In the genomic region with DNA sequence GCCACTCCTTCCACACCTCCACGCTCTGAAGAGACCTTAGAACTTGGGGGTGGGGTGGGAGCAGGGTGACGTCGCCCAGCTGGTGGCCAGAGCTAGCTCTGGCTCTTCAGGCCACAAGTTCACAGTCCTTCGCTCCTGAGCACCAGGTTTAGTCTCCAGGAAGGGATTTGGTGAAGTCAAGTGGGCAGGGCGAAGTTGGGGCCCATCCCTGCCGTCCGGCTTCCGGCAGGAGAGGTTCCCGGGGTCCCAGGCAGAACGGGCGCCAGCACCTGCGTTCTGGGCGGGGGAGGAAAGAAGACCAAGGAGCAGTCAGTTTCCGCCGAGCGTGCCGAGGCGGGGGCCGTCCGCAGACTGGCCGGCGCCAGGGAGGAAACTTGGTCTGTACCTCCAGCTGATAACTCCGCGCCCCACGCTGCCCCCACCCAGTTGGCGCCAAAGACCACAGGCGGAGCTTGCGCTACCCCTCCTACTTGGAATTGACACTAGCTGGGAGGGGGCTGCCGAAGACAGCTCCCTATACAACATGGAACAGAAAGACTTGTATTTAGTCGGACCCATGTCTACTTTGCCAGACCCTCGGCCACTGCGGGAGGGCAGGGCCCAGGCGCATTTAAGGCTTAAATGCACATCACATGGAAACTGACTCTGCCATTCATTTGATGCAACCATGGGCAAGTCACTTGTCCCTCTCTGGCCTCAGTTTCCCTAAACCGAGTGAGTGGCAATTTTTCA, we compare ENCODE assay signal across 1 cellular context.
TF ChIP-seq lines count a peak whose summit lies in the region.

No MANE protein-coding gene starts in this region.

TF ChIP-seq in K562, 482 proteins besides CTCF, POLR2A, EP300 and RAD21 (continued from another document and continues in another):
- TF ChIP-seq, protein P1, sequence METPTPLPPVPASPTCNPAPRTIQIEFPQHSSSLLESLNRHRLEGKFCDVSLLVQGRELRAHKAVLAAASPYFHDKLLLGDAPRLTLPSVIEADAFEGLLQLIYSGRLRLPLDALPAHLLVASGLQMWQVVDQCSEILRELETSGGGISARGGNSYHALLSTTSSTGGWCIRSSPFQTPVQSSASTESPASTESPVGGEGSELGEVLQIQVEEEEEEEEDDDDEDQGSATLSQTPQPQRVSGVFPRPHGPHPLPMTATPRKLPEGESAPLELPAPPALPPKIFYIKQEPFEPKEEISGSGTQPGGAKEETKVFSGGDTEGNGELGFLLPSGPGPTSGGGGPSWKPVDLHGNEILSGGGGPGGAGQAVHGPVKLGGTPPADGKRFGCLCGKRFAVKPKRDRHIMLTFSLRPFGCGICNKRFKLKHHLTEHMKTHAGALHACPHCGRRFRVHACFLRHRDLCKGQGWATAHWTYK (CRISPR knock-in tag; IDR thresholded peaks at IDR 0.05), result no peak; the same call in 1 of the 2 replicates
- TF ChIP-seq, protein P2, sequence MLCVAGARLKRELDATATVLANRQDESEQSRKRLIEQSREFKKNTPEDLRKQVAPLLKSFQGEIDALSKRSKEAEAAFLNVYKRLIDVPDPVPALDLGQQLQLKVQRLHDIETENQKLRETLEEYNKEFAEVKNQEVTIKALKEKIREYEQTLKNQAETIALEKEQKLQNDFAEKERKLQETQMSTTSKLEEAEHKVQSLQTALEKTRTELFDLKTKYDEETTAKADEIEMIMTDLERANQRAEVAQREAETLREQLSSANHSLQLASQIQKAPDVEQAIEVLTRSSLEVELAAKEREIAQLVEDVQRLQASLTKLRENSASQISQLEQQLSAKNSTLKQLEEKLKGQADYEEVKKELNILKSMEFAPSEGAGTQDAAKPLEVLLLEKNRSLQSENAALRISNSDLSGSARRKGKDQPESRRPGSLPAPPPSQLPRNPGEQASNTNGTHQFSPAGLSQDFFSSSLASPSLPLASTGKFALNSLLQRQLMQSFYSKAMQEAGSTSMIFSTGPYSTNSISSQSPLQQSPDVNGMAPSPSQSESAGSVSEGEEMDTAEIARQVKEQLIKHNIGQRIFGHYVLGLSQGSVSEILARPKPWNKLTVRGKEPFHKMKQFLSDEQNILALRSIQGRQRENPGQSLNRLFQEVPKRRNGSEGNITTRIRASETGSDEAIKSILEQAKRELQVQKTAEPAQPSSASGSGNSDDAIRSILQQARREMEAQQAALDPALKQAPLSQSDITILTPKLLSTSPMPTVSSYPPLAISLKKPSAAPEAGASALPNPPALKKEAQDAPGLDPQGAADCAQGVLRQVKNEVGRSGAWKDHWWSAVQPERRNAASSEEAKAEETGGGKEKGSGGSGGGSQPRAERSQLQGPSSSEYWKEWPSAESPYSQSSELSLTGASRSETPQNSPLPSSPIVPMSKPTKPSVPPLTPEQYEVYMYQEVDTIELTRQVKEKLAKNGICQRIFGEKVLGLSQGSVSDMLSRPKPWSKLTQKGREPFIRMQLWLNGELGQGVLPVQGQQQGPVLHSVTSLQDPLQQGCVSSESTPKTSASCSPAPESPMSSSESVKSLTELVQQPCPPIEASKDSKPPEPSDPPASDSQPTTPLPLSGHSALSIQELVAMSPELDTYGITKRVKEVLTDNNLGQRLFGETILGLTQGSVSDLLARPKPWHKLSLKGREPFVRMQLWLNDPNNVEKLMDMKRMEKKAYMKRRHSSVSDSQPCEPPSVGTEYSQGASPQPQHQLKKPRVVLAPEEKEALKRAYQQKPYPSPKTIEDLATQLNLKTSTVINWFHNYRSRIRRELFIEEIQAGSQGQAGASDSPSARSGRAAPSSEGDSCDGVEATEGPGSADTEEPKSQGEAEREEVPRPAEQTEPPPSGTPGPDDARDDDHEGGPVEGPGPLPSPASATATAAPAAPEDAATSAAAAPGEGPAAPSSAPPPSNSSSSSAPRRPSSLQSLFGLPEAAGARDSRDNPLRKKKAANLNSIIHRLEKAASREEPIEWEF (CRISPR knock-in tag; IDR thresholded peaks at IDR 0.05), result no peak
- TF ChIP-seq, protein P3, sequence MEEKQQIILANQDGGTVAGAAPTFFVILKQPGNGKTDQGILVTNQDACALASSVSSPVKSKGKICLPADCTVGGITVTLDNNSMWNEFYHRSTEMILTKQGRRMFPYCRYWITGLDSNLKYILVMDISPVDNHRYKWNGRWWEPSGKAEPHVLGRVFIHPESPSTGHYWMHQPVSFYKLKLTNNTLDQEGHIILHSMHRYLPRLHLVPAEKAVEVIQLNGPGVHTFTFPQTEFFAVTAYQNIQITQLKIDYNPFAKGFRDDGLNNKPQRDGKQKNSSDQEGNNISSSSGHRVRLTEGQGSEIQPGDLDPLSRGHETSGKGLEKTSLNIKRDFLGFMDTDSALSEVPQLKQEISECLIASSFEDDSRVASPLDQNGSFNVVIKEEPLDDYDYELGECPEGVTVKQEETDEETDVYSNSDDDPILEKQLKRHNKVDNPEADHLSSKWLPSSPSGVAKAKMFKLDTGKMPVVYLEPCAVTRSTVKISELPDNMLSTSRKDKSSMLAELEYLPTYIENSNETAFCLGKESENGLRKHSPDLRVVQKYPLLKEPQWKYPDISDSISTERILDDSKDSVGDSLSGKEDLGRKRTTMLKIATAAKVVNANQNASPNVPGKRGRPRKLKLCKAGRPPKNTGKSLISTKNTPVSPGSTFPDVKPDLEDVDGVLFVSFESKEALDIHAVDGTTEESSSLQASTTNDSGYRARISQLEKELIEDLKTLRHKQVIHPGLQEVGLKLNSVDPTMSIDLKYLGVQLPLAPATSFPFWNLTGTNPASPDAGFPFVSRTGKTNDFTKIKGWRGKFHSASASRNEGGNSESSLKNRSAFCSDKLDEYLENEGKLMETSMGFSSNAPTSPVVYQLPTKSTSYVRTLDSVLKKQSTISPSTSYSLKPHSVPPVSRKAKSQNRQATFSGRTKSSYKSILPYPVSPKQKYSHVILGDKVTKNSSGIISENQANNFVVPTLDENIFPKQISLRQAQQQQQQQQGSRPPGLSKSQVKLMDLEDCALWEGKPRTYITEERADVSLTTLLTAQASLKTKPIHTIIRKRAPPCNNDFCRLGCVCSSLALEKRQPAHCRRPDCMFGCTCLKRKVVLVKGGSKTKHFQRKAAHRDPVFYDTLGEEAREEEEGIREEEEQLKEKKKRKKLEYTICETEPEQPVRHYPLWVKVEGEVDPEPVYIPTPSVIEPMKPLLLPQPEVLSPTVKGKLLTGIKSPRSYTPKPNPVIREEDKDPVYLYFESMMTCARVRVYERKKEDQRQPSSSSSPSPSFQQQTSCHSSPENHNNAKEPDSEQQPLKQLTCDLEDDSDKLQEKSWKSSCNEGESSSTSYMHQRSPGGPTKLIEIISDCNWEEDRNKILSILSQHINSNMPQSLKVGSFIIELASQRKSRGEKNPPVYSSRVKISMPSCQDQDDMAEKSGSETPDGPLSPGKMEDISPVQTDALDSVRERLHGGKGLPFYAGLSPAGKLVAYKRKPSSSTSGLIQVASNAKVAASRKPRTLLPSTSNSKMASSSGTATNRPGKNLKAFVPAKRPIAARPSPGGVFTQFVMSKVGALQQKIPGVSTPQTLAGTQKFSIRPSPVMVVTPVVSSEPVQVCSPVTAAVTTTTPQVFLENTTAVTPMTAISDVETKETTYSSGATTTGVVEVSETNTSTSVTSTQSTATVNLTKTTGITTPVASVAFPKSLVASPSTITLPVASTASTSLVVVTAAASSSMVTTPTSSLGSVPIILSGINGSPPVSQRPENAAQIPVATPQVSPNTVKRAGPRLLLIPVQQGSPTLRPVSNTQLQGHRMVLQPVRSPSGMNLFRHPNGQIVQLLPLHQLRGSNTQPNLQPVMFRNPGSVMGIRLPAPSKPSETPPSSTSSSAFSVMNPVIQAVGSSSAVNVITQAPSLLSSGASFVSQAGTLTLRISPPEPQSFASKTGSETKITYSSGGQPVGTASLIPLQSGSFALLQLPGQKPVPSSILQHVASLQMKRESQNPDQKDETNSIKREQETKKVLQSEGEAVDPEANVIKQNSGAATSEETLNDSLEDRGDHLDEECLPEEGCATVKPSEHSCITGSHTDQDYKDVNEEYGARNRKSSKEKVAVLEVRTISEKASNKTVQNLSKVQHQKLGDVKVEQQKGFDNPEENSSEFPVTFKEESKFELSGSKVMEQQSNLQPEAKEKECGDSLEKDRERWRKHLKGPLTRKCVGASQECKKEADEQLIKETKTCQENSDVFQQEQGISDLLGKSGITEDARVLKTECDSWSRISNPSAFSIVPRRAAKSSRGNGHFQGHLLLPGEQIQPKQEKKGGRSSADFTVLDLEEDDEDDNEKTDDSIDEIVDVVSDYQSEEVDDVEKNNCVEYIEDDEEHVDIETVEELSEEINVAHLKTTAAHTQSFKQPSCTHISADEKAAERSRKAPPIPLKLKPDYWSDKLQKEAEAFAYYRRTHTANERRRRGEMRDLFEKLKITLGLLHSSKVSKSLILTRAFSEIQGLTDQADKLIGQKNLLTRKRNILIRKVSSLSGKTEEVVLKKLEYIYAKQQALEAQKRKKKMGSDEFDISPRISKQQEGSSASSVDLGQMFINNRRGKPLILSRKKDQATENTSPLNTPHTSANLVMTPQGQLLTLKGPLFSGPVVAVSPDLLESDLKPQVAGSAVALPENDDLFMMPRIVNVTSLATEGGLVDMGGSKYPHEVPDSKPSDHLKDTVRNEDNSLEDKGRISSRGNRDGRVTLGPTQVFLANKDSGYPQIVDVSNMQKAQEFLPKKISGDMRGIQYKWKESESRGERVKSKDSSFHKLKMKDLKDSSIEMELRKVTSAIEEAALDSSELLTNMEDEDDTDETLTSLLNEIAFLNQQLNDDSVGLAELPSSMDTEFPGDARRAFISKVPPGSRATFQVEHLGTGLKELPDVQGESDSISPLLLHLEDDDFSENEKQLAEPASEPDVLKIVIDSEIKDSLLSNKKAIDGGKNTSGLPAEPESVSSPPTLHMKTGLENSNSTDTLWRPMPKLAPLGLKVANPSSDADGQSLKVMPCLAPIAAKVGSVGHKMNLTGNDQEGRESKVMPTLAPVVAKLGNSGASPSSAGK (IDR thresholded peaks at IDR 0.05), result peak; percentile 58
- TF ChIP-seq PML (IDR thresholded peaks at IDR 0.05; ENCODE audit: low read length), result no peak
- TF ChIP-seq ZSCAN32 (CRISPR knock-in tag; IDR thresholded peaks at IDR 0.05), result no peak
- TF ChIP-seq, protein P4, sequence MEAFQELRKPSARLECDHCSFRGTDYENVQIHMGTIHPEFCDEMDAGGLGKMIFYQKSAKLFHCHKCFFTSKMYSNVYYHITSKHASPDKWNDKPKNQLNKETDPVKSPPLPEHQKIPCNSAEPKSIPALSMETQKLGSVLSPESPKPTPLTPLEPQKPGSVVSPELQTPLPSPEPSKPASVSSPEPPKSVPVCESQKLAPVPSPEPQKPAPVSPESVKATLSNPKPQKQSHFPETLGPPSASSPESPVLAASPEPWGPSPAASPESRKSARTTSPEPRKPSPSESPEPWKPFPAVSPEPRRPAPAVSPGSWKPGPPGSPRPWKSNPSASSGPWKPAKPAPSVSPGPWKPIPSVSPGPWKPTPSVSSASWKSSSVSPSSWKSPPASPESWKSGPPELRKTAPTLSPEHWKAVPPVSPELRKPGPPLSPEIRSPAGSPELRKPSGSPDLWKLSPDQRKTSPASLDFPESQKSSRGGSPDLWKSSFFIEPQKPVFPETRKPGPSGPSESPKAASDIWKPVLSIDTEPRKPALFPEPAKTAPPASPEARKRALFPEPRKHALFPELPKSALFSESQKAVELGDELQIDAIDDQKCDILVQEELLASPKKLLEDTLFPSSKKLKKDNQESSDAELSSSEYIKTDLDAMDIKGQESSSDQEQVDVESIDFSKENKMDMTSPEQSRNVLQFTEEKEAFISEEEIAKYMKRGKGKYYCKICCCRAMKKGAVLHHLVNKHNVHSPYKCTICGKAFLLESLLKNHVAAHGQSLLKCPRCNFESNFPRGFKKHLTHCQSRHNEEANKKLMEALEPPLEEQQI (IDR thresholded peaks at IDR 0.05), result no peak
- peak; percentile 96 for TF ChIP-seq CTBP1 (IDR thresholded peaks at IDR 0.05; ENCODE audit: borderline replicate concordance)
- TF ChIP-seq NFE2 (IDR thresholded peaks at IDR 0.05; ENCODE audit: low read depth), result no peak
- peak; percentile 96 for TF ChIP-seq DACH1 (IDR thresholded peaks at IDR 0.05; ENCODE audit: partially characterized antibody)
- peak; percentile 53 to 54; a peak in 2 of 4 replicates for TF ChIP-seq TRIM24 (IDR thresholded peaks at IDR 0.05)
- no peak for TF ChIP-seq LARP7 (IDR thresholded peaks at IDR 0.05)
- TF ChIP-seq STAT5B (CRISPR knock-in tag; IDR thresholded peaks at IDR 0.05), result no peak
- TF ChIP-seq, protein P5, sequence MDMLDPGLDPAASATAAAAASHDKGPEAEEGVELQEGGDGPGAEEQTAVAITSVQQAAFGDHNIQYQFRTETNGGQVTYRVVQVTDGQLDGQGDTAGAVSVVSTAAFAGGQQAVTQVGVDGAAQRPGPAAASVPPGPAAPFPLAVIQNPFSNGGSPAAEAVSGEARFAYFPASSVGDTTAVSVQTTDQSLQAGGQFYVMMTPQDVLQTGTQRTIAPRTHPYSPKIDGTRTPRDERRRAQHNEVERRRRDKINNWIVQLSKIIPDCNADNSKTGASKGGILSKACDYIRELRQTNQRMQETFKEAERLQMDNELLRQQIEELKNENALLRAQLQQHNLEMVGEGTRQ (CRISPR knock-in tag; IDR thresholded peaks at IDR 0.05), result no peak
- no peak for TF ChIP-seq BRCA1 (IDR thresholded peaks at IDR 0.05)
- TF ChIP-seq BRCA1 (CRISPR knock-in tag; IDR thresholded peaks at IDR 0.05), result no peak
- no peak for TF ChIP-seq XRCC4 (IDR thresholded peaks at IDR 0.05; ENCODE audit: extremely low read depth, insufficient read depth, insufficient read length)
- no peak for TF ChIP-seq SP2 (IDR thresholded peaks at IDR 0.05; ENCODE audit: extremely low read depth, low read depth, low read length, poor library complexity, severe bottlenecking)
- peak; percentile 35; the same call in 1 of the 2 replicates for TF ChIP-seq ZNF263 (CRISPR knock-in tag; IDR thresholded peaks at IDR 0.05; ENCODE audit: borderline replicate concordance)
- TF ChIP-seq, protein P6, sequence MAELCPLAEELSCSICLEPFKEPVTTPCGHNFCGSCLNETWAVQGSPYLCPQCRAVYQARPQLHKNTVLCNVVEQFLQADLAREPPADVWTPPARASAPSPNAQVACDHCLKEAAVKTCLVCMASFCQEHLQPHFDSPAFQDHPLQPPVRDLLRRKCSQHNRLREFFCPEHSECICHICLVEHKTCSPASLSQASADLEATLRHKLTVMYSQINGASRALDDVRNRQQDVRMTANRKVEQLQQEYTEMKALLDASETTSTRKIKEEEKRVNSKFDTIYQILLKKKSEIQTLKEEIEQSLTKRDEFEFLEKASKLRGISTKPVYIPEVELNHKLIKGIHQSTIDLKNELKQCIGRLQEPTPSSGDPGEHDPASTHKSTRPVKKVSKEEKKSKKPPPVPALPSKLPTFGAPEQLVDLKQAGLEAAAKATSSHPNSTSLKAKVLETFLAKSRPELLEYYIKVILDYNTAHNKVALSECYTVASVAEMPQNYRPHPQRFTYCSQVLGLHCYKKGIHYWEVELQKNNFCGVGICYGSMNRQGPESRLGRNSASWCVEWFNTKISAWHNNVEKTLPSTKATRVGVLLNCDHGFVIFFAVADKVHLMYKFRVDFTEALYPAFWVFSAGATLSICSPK (IDR thresholded peaks at IDR 0.05; ENCODE audit: borderline replicate concordance), result no peak
- TF ChIP-seq, protein P7, sequence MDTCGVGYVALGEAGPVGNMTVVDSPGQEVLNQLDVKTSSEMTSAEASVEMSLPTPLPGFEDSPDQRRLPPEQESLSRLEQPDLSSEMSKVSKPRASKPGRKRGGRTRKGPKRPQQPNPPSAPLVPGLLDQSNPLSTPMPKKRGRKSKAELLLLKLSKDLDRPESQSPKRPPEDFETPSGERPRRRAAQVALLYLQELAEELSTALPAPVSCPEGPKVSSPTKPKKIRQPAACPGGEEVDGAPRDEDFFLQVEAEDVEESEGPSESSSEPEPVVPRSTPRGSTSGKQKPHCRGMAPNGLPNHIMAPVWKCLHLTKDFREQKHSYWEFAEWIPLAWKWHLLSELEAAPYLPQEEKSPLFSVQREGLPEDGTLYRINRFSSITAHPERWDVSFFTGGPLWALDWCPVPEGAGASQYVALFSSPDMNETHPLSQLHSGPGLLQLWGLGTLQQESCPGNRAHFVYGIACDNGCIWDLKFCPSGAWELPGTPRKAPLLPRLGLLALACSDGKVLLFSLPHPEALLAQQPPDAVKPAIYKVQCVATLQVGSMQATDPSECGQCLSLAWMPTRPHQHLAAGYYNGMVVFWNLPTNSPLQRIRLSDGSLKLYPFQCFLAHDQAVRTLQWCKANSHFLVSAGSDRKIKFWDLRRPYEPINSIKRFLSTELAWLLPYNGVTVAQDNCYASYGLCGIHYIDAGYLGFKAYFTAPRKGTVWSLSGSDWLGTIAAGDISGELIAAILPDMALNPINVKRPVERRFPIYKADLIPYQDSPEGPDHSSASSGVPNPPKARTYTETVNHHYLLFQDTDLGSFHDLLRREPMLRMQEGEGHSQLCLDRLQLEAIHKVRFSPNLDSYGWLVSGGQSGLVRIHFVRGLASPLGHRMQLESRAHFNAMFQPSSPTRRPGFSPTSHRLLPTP (IDR thresholded peaks at IDR 0.05; ENCODE audit: borderline replicate concordance, extremely low read depth, insufficient read length), result no peak
